In the genomic region with DNA sequence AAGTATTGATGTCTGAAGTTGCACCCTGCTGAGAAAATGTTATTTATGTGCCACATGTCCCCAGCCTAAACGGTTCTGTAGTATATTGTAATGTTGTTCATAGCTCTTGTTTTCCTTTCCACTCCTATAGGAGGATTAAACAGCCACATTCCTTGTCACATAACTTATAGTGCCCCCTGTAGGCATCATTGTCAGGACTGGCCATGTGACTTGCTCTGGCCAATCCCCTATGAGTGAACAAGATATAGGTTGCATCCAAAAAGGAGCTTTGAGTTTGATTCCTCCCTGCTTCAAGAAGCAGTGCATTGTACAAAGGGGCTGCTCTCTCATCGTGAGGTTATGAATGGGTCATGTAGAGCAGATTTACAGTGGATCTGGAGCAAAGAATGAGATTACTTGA, we compare ENCODE assay signal across 22 cellular contexts.
"Had no signal": no experiment of that assay in that cellular context is flagged by ENCODE, and none has a peak within 500 bp of the region (broad histone marks: within the 10 kb centered on the region; RNA-seq: fewer than 3 reads in every experiment).

No MANE protein-coding gene starts in this region.

- ATAC-seq: activated CD4-positive, CD25-positive, alpha-beta regulatory T cell treated with anti-CD3 and anti-CD28 coated beads, Interleukin-2, amount 50 U/mL, for 24 hours; activated T-cell treated with anti-CD3 and anti-CD28 coated beads, Interleukin-2, amount 50 U/mL, for 72 hours; stimulated activated naive B cell treated with anti-CD40 and anti-IgM and Interleukin-4, amounts not matched to agents 10 μg/mL and 1 μg/mL and 100 μg/mL, for 72 hours had no signal

- FAIRE-seq: keratinocyte had no signal

- H3K9me3 ChIP-seq: esophagus muscularis mucosa, thoracic aorta, upper lobe of left lung had no signal

- H3K4me1 ChIP-seq: esophagus muscularis mucosa, upper lobe of left lung had no signal

- H3K4me3 ChIP-seq: esophagus muscularis mucosa, lung, thoracic aorta, upper lobe of left lung had no signal

- H3K4me3 Mint-ChIP-seq: activated T-cell treated with anti-CD3 and anti-CD28 coated beads, Interleukin-2, amount 50 U/mL, for 72 hours; central memory CD8-positive, alpha-beta T cell; mesothelial cell of epicardium; nephron; stimulated activated naive B cell treated with anti-CD40 and anti-IgM and Interleukin-4, amounts not matched to agents 10 μg/mL and 1 μg/mL and 100 μg/mL, for 72 hours had no signal

- H3K27ac Mint-ChIP-seq: activated T-cell treated with anti-CD3 and anti-CD28 coated beads, Interleukin-2, amount 50 U/mL, for 72 hours; mesothelial cell of epicardium; nephron; stimulated activated naive B cell treated with anti-CD40 and anti-IgM and Interleukin-4, amounts not matched to agents 10 μg/mL and 1 μg/mL and 100 μg/mL, for 72 hours had no signal

- DNase-seq: activated CD4-positive, alpha-beta T cell treated with anti-CD3 and anti-CD28 coated beads, Interleukin-2, amount 50 U/mL, for 1 hour; activated CD8-positive, alpha-beta memory T cell treated with anti-CD3 and anti-CD28 coated beads for 24 hours; activated CD8-positive, alpha-beta memory T cell treated with anti-CD3 and anti-CD28 coated beads, Interleukin-2, amount 50 U/mL, for 48 hours; activated effector memory CD4-positive, alpha-beta T cell treated with anti-CD3 and anti-CD28 coated beads, Interleukin-2, amount 50 U/mL, for 16 hours; activated naive CD4-positive, alpha-beta T cell treated with anti-CD3 and anti-CD28 coated beads, Interleukin-2, amount 50 U/mL, for 16 hours; activated T-cell treated with anti-CD3 and anti-CD28 coated beads, Interleukin-2, amount 50 U/mL, for 72 hours; aorta; brain microvascular endothelial cell; cortex of kidney; nucleus accumbens; retina; stimulated activated naive B cell treated with anti-CD40 and anti-IgM and Interleukin-4, amounts not matched to agents 10 μg/mL and 1 μg/mL and 100 μg/mL, for 72 hours; T1000; upper lobe of left lung had no signal

- H3K27ac ChIP-seq: brain microvascular endothelial cell, esophagus muscularis mucosa, thoracic aorta, upper lobe of left lung had no signal

- H3K27me3 Mint-ChIP-seq: central memory CD8-positive, alpha-beta T cell; stimulated activated naive B cell treated with anti-CD40 and anti-IgM and Interleukin-4, amounts not matched to agents 10 μg/mL and 1 μg/mL and 100 μg/mL, for 72 hours had no signal

- H3K4me1 Mint-ChIP-seq: central memory CD8-positive, alpha-beta T cell; mesothelial cell of epicardium; stimulated activated naive B cell treated with anti-CD40 and anti-IgM and Interleukin-4, amounts not matched to agents 10 μg/mL and 1 μg/mL and 100 μg/mL, for 72 hours had no signal

- H3K36me3 Mint-ChIP-seq: mesothelial cell of epicardium; stimulated activated naive B cell treated with anti-CD40 and anti-IgM and Interleukin-4, amounts not matched to agents 10 μg/mL and 1 μg/mL and 100 μg/mL, for 72 hours had no signal

- H3K36me3 ChIP-seq: brain microvascular endothelial cell, esophagus muscularis mucosa, thoracic aorta, upper lobe of left lung had no signal

- H3K27me3 ChIP-seq: brain microvascular endothelial cell, esophagus muscularis mucosa, upper lobe of left lung had no signal

- H3K9me3 Mint-ChIP-seq: mesothelial cell of epicardium, nephron had no signal
